In genomic region chr4:146637853-146638800, GRCh38 we compare ENCODE assay signal across 11 cellular contexts. TPM values are rescaled to one million over a fixed set of nuclear protein-coding genes. Genes with fewer than 3 reads are reported as not detected.
DNase-seq lines count a peak whose midpoint lies in the region; ATAC-seq, FAIRE-seq and TF ChIP-seq lines count a peak whose summit lies in the region.
"Had no signal": no experiment of that assay in that cellular context is flagged by ENCODE, and none has a peak within 500 bp of the region (broad histone marks: within the 10 kb centered on the region; RNA-seq: fewer than 3 reads in every experiment).

No MANE protein-coding gene starts in this region.

- H3K56ac ChIP-seq in mesendoderm (ENCODE audit: low read length): no peak overlapping the region

- no peak overlapping the region for H2AK5ac ChIP-seq in mesendoderm (ENCODE audit: low read length)

- H3K36me3 ChIP-seq in mesendoderm (ENCODE audit: control insufficient read depth, insufficient read depth, low read length): no peaks in the 10 kb centered on the region
- no peaks in the 10 kb centered on the region for H3K36me3 ChIP-seq in HepG2 (replicated peaks in 1 of 2; ENCODE audit: control insufficient read depth in 1 of 2, insufficient read depth in 2 of 2, low read length in 2 of 2)
- H3K36me3 ChIP-seq: neutrophil had no signal

- 30% methylated on average over 15 of the region's 66 CpGs for WGBS in A549 (ENCODE audit: missing lambda C conversion rate)
- no CpG with 5 or more reads among the region's 66 CpGs for WGBS in mesendoderm (ENCODE audit: extremely low coverage, insufficient coverage, low lambda C conversion rate)
- WGBS in HepG2 (ENCODE audit: low lambda C conversion rate): 64% methylated on average over 49 of the region's 66 CpGs

- TF ChIP-seq EP300 in A549 (IDR thresholded peaks at IDR 0.05): no peak
- TF ChIP-seq EP300 in HepG2 (IDR thresholded peaks at IDR 0.05; ENCODE audit: low read depth in 2 of 2, low read length in 2 of 2): no peak
- no peak for TF ChIP-seq EP300 in HepG2 (CRISPR knock-in tag; IDR thresholded peaks at IDR 0.05; ENCODE audit: borderline replicate concordance)

- H2BK120ac ChIP-seq in mesendoderm (ENCODE audit: low read depth, low read length): no peak overlapping the region

- peak overlapping the region; percentile 60 for H3K4me3 Mint-ChIP-seq in activated naive CD8-positive, alpha-beta T cell treated with anti-CD3 and anti-CD28 coated beads for 36 hours

- in situ Hi-C loops in HepG2 (cut with HindIII; ENCODE audit: extremely low pct_ligation_motif_present, low pct_unique_long_range_greater_than_20kb): loop anchor here (10.0 kb wide), 1 partner anchor 93 kb away; no protein-coding TSS in a partner anchor

- FAIRE-seq in A549 (lab: Jason Lieb, UNC) (no peak), HepG2 (lab: Jason Lieb, UNC) (no peak)

- CTCF ChIA-PET in A549 (lab: Yijun Ruan, JAX): interaction anchor here (0.7 kb wide), 1 partner anchor 376 kb away, joined by 3 read pairs; no protein-coding TSS in a partner anchor
- CTCF ChIA-PET in HepG2 (lab: Yijun Ruan, JAX; ENCODE audit: low intra/inter-chr PET ratio, low total read pairs): no interaction called here

- H3K27me3 Mint-ChIP-seq in activated naive CD8-positive, alpha-beta T cell treated with anti-CD3 and anti-CD28 coated beads for 36 hours: peaks cover 95% of the 10 kb centered on the region

- no peak overlapping the region for H3K4ac ChIP-seq in mesendoderm (ENCODE audit: low read depth, low read length)

- H4K20me1 ChIP-seq in HepG2 (ENCODE audit: insufficient read depth, low read length): no peaks in the 10 kb centered on the region

- H3K18ac ChIP-seq in mesendoderm (ENCODE audit: low read length): no peak overlapping the region

- H3K27me3 ChIP-seq in mesendoderm (ENCODE audit: insufficient read depth, low read length, poor library complexity) (peaks cover 67% of the 10 kb centered on the region), HepG2 (ENCODE audit: control insufficient read depth in 1 of 2, insufficient read depth in 2 of 2, low read length in 2 of 2) (peaks cover 2 to 8% of the 10 kb centered on the region in 2 experiments; a peak in 2 of 5 replicates)

- H3K4me2 ChIP-seq in A549: peak overlapping the region; percentile 42; the same call in 2 of the 3 replicates
- peak overlapping the region; percentile 56 for H3K4me2 ChIP-seq in mesendoderm (ENCODE audit: low read length)
- H3K4me2 ChIP-seq in HepG2 (ENCODE audit: low read depth, low read length): no peak overlapping the region

- H3K27ac Mint-ChIP-seq in activated naive CD8-positive, alpha-beta T cell treated with anti-CD3 and anti-CD28 coated beads for 36 hours: no peak overlapping the region

- no peak overlapping the region for H3K23ac ChIP-seq in mesendoderm (ENCODE audit: low read length)

- H2BK15ac ChIP-seq in mesendoderm (replicated peaks; ENCODE audit: low read depth): no peak overlapping the region

- no peaks in the 10 kb centered on the region for H3K4me1 ChIP-seq in A549
- H3K4me1 ChIP-seq in mesendoderm (ENCODE audit: control insufficient read depth, low read depth, low read length): no peaks in the 10 kb centered on the region
- no peaks in the 10 kb centered on the region for H3K4me1 ChIP-seq in HepG2 (ENCODE audit: insufficient read depth, low read length)

- H4K8ac ChIP-seq in mesendoderm (ENCODE audit: low read depth, low read length): no peak overlapping the region

- no TSS peak for BruUV-seq in HepG2 (replicated peaks; lab: Mats Ljungman, UMichigan)

- intact Hi-C loops in HepG2 (cut with micrococcal nuclease; ENCODE audit: unreplicated experiment): loop anchor here (5.0 kb wide), 1 partner anchor 296 kb away; no protein-coding TSS in a partner anchor

- H3K4me3 ChIP-seq in A549 (no peak overlapping the region), mesendoderm (ENCODE audit: low read length) (no peak overlapping the region), HepG2 (replicated peaks in 1 of 3; ENCODE audit: insufficient read depth in 1 of 3, low read depth in 2 of 3, low read length in 3 of 3) (no peak overlapping the region)

- ATAC-seq in A549 (no peak; a peak in 2 of 6 replicates), HepG2 (no peak), HG03520 (IDR thresholded peaks at IDR 0.05; ENCODE audit: unreplicated experiment) (no peak), GM18505 (IDR thresholded peaks at IDR 0.05; ENCODE audit: unreplicated experiment) (no peak)

- TF ChIP-seq CTCF in A549 (IDR thresholded peaks at IDR 0.05): no peak
- TF ChIP-seq CTCF in HepG2 (CRISPR knock-in tag; IDR thresholded peaks at IDR 0.05): no peak

- H3K79me1 ChIP-seq in mesendoderm (ENCODE audit: low read length): no peaks in the 10 kb centered on the region

- H2BK5ac ChIP-seq in mesendoderm (ENCODE audit: low read length): no peak overlapping the region

- H3K79me2 ChIP-seq in mesendoderm (ENCODE audit: control insufficient read depth, insufficient read depth, low read length) (no peaks in the 10 kb centered on the region), HepG2 (ENCODE audit: insufficient read depth, low read length) (no peaks in the 10 kb centered on the region)

- H3K9ac ChIP-seq in mesendoderm (ENCODE audit: low read length) (no peak overlapping the region), HepG2 (ENCODE audit: insufficient read depth, low read depth, low read length) (no peak overlapping the region)

- H3K4me1 Mint-ChIP-seq in activated naive CD8-positive, alpha-beta T cell treated with anti-CD3 and anti-CD28 coated beads for 36 hours: peaks cover 17% of the 10 kb centered on the region

- TF ChIP-seq RAD21 in A549 (conservative IDR thresholded peaks at IDR 0.05 in 1 of 2, IDR thresholded peaks at IDR 0.05 in 1 of 2) (no peak), HepG2 (CRISPR knock-in tag; IDR thresholded peaks at IDR 0.05) (no peak)

- H2AFZ ChIP-seq in HepG2 (ENCODE audit: low read length): no peak overlapping the region

- POLR2A ChIA-PET in A549 (lab: Yijun Ruan, JAX) (no interaction called here), HepG2 (lab: Yijun Ruan, JAX) (no interaction called here)

- peaks cover 4% of the 10 kb centered on the region for H3K36me3 Mint-ChIP-seq in activated naive CD8-positive, alpha-beta T cell treated with anti-CD3 and anti-CD28 coated beads for 36 hours

- TF ChIP-seq POLR2A in A549 (IDR thresholded peaks at IDR 0.05; ENCODE audit: low read length): no peak
- no peak for TF ChIP-seq POLR2A in HepG2 (IDR thresholded peaks at IDR 0.05; ENCODE audit: insufficient read depth in 1 of 2, low read depth in 2 of 2, low read length in 2 of 2)
- no peak for TF ChIP-seq POLR2A in GM18505 (IDR thresholded peaks at IDR 0.05; ENCODE audit: borderline replicate concordance, extremely low read depth, insufficient read depth, insufficient read length)

- H3K27ac ChIP-seq in A549 (no peak overlapping the region), mesendoderm (ENCODE audit: low read depth, low read length) (no peak overlapping the region), HepG2 (ENCODE audit: extremely low read length, insufficient read depth, low read length) (no peak overlapping the region)
- H3K27ac ChIP-seq: neutrophil had no signal

- no peak for DNase-seq in A549 (ENCODE audit: low read depth in 1 of 2, low spot score in 1 of 2)
- peak; percentile 79 for DNase-seq in DMS53 (lab: John Stamatoyannopoulos, UW)
- no peak for DNase-seq in activated naive CD8-positive, alpha-beta T cell treated with anti-CD3 and anti-CD28 coated beads for 36 hours
- DNase-seq in mesendoderm: no peak
- no peak for DNase-seq in HepG2 (ENCODE audit: low spot score)
- no peak for DNase-seq in foreskin melanocyte
- DNase-seq: activated naive CD4-positive, alpha-beta T cell treated with Interleukin-2 at 50 U/mL for 16 hours had no signal

- peaks cover 8% of the 10 kb centered on the region for H3K9me3 Mint-ChIP-seq in activated naive CD8-positive, alpha-beta T cell treated with anti-CD3 and anti-CD28 coated beads for 36 hours

- H3K9me3 ChIP-seq in A549 (no peaks in the 10 kb centered on the region), HepG2 (ENCODE audit: low read length) (no peaks in the 10 kb centered on the region)
- H3K9me3 ChIP-seq: neutrophil had no signal

- no peak overlapping the region for H4K5ac ChIP-seq in mesendoderm (ENCODE audit: low read length)

TF ChIP-seq in A549, 52 proteins besides CTCF, POLR2A, EP300 and RAD21 (continues in another document):
- TF ChIP-seq SREBF2 (IDR thresholded peaks at IDR 0.05) (no peak), NR3C1 (IDR thresholded peaks at IDR 0.05) (no peak)

TF ChIP-seq in HepG2, 621 proteins besides CTCF, POLR2A, EP300 and RAD21 (continues in another document):
- no peak for TF ChIP-seq ETV6 (CRISPR knock-in tag; conservative IDR thresholded peaks at IDR 0.05)

RNA-seq across cellular contexts. Expression of gene POU4F2, which starts 0.6 kb away (rescaled TPM):
- polyA plus RNA-seq in A549 (2011; rRNA removed) (not detected in 2 replicates), A549 (2017; fragmentation: RNase III; extraction: RNeasy Plus Mini Kit Qiagen cat#74134 plus additional on column Dnase treatment) (not detected in 3 replicates), HepG2 (2011; rRNA removed) (not detected in 2 replicates)
- polyA plus RNA-seq in A549 (2012; cell fraction: cytosol; rRNA removed): not detected in 2 replicates
- not detected in 2 replicates for polyA plus RNA-seq in A549 (2012; cell fraction: nucleus; rRNA removed)
- polyA minus RNA-seq in A549 (2011; rRNA and poly(A)+ RNA removed): not detected in 2 replicates
- not detected for total RNA-seq in activated naive CD8-positive, alpha-beta T cell treated with anti-CD3 and anti-CD28 coated beads for 36 hours
- polyA plus RNA-seq in mesendoderm (2013, experiment 1 of 2): 0.03 TPM
- polyA plus RNA-seq in mesendoderm (2013, experiment 2 of 2): 0.03 TPM
- not detected in 2 replicates for total RNA-seq in HepG2 (2016; rRNA removed; fragmentation: Illumina TruSeq; extraction: Trizol)
- not detected in 2 replicates for total RNA-seq in HepG2 (2016; cell fraction: cytosol; rRNA removed; fragmentation: Illumina TruSeq; extraction: Trizol; ENCODE audit: low read depth)
- not detected in 2 replicates for total RNA-seq in HepG2 (2016; cell fraction: insoluble cytoplasmic fraction; rRNA removed; fragmentation: Illumina TruSeq; extraction: Trizol)
- total RNA-seq in HepG2 (2016; cell fraction: membrane; rRNA removed; fragmentation: Illumina TruSeq; extraction: Trizol): not detected in 2 replicates
- total RNA-seq in HepG2 (2016; cell fraction: nucleus; rRNA removed; fragmentation: Illumina TruSeq; extraction: Trizol): not detected in 2 replicates
- polyA plus RNA-seq in HepG2 (2011; cell fraction: cytosol; rRNA removed): not detected in 2 replicates
- polyA plus RNA-seq in HepG2 (2011; cell fraction: nucleus; rRNA removed): not detected in 2 replicates
- polyA plus RNA-seq in HepG2 (2012): not detected in 2 replicates
- polyA plus RNA-seq in HepG2 (2016; cell fraction: cytosol; fragmentation: Illumina TruSeq; extraction: Trizol; ENCODE audit: low read depth): not detected in 2 replicates
- not detected in 2 replicates for polyA plus RNA-seq in HepG2 (2016; cell fraction: insoluble cytoplasmic fraction; fragmentation: Illumina TruSeq; extraction: Trizol; ENCODE audit: low read depth)
- not detected in 2 replicates for polyA plus RNA-seq in HepG2 (2016; cell fraction: membrane; fragmentation: Illumina TruSeq; extraction: Trizol; ENCODE audit: low read depth)
- not detected in 2 replicates for polyA plus RNA-seq in HepG2 (2016; cell fraction: nucleus; fragmentation: Illumina TruSeq; extraction: Trizol; ENCODE audit: insufficient read depth, low read depth)
- polyA minus RNA-seq in HepG2 (2011; rRNA and poly(A)+ RNA removed; ENCODE audit: low replicate concordance): not detected in 2 replicates
- not detected in 2 replicates for polyA minus RNA-seq in HepG2 (2011; cell fraction: cytosol; rRNA and poly(A)+ RNA removed)
- polyA minus RNA-seq in HepG2 (2011; cell fraction: nucleus; rRNA and poly(A)+ RNA removed): not detected in 2 replicates
- total RNA-seq: SK-MEL-5 had no signal
